In genomic region chr1:54334996-54335395, GRCh38 we compare ENCODE assay signal across 1 cellular context.
TF ChIP-seq lines count a peak whose summit lies in the region.

No MANE protein-coding gene starts in this region.

TF ChIP-seq in GM23338, 12 proteins besides CTCF, POLR2A, EP300 and RAD21 (continued from another document):
- TF ChIP-seq REST (IDR thresholded peaks at IDR 0.05; ENCODE audit: unreplicated experiment) = no peak
- TF ChIP-seq EZH2phosphoT487 (IDR thresholded peaks at IDR 0.05; ENCODE audit: unreplicated experiment) = no peak
- TF ChIP-seq JUNB (IDR thresholded peaks at IDR 0.05; ENCODE audit: unreplicated experiment) = no peak
